Comparison of ENCODE assay signal across 1 cellular context in genomic region chr1:181133441-181133951, GRCh38.
A peak's percentile ranks its signal among the peaks of the same experiment; 100 is the strongest.
TF ChIP-seq lines count a peak whose summit lies in the region.

No MANE protein-coding gene starts in this region.

TF ChIP-seq in HepG2, 621 proteins besides CTCF, POLR2A, EP300 and RAD21 (continued from another document and continues in another):
- TF ChIP-seq, protein P1, sequence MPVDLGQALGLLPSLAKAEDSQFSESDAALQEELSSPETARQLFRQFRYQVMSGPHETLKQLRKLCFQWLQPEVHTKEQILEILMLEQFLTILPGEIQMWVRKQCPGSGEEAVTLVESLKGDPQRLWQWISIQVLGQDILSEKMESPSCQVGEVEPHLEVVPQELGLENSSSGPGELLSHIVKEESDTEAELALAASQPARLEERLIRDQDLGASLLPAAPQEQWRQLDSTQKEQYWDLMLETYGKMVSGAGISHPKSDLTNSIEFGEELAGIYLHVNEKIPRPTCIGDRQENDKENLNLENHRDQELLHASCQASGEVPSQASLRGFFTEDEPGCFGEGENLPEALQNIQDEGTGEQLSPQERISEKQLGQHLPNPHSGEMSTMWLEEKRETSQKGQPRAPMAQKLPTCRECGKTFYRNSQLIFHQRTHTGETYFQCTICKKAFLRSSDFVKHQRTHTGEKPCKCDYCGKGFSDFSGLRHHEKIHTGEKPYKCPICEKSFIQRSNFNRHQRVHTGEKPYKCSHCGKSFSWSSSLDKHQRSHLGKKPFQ (CRISPR knock-in tag; IDR thresholded peaks at IDR 0.05; ENCODE audit: insufficient replicate concordance) = no peak
- TF ChIP-seq, protein P2, sequence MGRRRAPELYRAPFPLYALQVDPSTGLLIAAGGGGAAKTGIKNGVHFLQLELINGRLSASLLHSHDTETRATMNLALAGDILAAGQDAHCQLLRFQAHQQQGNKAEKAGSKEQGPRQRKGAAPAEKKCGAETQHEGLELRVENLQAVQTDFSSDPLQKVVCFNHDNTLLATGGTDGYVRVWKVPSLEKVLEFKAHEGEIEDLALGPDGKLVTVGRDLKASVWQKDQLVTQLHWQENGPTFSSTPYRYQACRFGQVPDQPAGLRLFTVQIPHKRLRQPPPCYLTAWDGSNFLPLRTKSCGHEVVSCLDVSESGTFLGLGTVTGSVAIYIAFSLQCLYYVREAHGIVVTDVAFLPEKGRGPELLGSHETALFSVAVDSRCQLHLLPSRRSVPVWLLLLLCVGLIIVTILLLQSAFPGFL (CRISPR knock-in tag; IDR thresholded peaks at IDR 0.05) = no peak
- TF ChIP-seq ZNF136 (CRISPR knock-in tag; IDR thresholded peaks at IDR 0.05; ENCODE audit: low read depth) (no peak), ZBTB7A (CRISPR knock-in tag; IDR thresholded peaks at IDR 0.05) (0 out of 2 replicates have a peak, but pooled peaks have one; percentile 39), PITX1 (CRISPR knock-in tag; IDR thresholded peaks at IDR 0.05) (peak; percentile 62; the same call in 1 of the 2 replicates), BHLHE40 (IDR thresholded peaks at IDR 0.05; ENCODE audit: low read length) (peak; percentile 18; the same call in 1 of the 2 replicates), IRF9 (CRISPR knock-in tag; IDR thresholded peaks at IDR 0.05; ENCODE audit: borderline replicate concordance) (no peak), ZNF354B (CRISPR knock-in tag; IDR thresholded peaks at IDR 0.05) (no peak), HDAC2 (CRISPR knock-in tag; IDR thresholded peaks at IDR 0.05) (peak; percentile 79), ZBED4 (CRISPR knock-in tag; IDR thresholded peaks at IDR 0.05; ENCODE audit: borderline replicate concordance) (no peak), U2AF2 (IDR thresholded peaks at IDR 0.05; ENCODE audit: low read depth, low read length) (no peak), SNRNP70 (IDR thresholded peaks at IDR 0.05; ENCODE audit: low read depth, low read length) (no peak), ZSCAN31 (CRISPR knock-in tag; IDR thresholded peaks at IDR 0.05; ENCODE audit: low read depth) (no peak), MEF2D (CRISPR knock-in tag; IDR thresholded peaks at IDR 0.05) (0 out of 2 replicates have a peak, but pooled peaks have one; percentile 42), ZNF33B (CRISPR knock-in tag; IDR thresholded peaks at IDR 0.05) (no peak), FOSL2 (CRISPR knock-in tag; IDR thresholded peaks at IDR 0.05) (0 out of 2 replicates have a peak, but pooled peaks have one; percentile 32), KLF13 (CRISPR knock-in tag; IDR thresholded peaks at IDR 0.05) (no peak), HNF4A (CRISPR knock-in tag; IDR thresholded peaks at IDR 0.05) (peak; percentile 55), ZNF788 (CRISPR knock-in tag; IDR thresholded peaks at IDR 0.05; ENCODE audit: borderline replicate concordance) (peak; percentile 36; the same call in 1 of the 2 replicates), ESRRA (CRISPR knock-in tag; IDR thresholded peaks at IDR 0.05; ENCODE audit: low read depth) (peak; percentile 70), YEATS2 (CRISPR knock-in tag; IDR thresholded peaks at IDR 0.05; ENCODE audit: borderline replicate concordance) (0 out of 2 replicates have a peak, but pooled peaks have one; percentile 24), ZNF292 (CRISPR knock-in tag; IDR thresholded peaks at IDR 0.05; ENCODE audit: borderline replicate concordance, low read depth) (peak; percentile 75; the same call in 1 of the 2 replicates), SRSF4 (IDR thresholded peaks at IDR 0.05; ENCODE audit: low read depth, low read length, poor library complexity, severe bottlenecking) (no peak), ZEB1 (IDR thresholded peaks at IDR 0.05; ENCODE audit: insufficient replicate concordance, low read depth) (peak; percentile 72), MXI1 (IDR thresholded peaks at IDR 0.05; ENCODE audit: borderline replicate concordance, low read depth, low read length) (peak; percentile 58; the same call in 1 of the 3 replicates), ZFP36L1 (CRISPR knock-in tag; IDR thresholded peaks at IDR 0.05) (peak; percentile 70; the same call in 1 of the 2 replicates), BORCS8-MEF2B (CRISPR knock-in tag; IDR thresholded peaks at IDR 0.05) (no peak), ZNF12 (CRISPR knock-in tag; IDR thresholded peaks at IDR 0.05) (0 out of 2 replicates have a peak, but pooled peaks have one; percentile 16), ZNF281 (CRISPR knock-in tag; IDR thresholded peaks at IDR 0.05; ENCODE audit: borderline replicate concordance) (peak; percentile 9; the same call in 1 of the 2 replicates), ETS1 (CRISPR knock-in tag; IDR thresholded peaks at IDR 0.05) (no peak), ATF7 (IDR thresholded peaks at IDR 0.05) (no peak), ATF7 (CRISPR knock-in tag; IDR thresholded peaks at IDR 0.05) (no peak), ADNP (CRISPR knock-in tag; IDR thresholded peaks at IDR 0.05) (no peak), ZNF687 (CRISPR knock-in tag; IDR thresholded peaks at IDR 0.05) (peak; percentile 91), BRCA1 (CRISPR knock-in tag; IDR thresholded peaks at IDR 0.05) (no peak), RELA (CRISPR knock-in tag; IDR thresholded peaks at IDR 0.05) (no peak), ZNF780A (CRISPR knock-in tag; IDR thresholded peaks at IDR 0.05) (no peak)
- TF ChIP-seq, protein P3, sequence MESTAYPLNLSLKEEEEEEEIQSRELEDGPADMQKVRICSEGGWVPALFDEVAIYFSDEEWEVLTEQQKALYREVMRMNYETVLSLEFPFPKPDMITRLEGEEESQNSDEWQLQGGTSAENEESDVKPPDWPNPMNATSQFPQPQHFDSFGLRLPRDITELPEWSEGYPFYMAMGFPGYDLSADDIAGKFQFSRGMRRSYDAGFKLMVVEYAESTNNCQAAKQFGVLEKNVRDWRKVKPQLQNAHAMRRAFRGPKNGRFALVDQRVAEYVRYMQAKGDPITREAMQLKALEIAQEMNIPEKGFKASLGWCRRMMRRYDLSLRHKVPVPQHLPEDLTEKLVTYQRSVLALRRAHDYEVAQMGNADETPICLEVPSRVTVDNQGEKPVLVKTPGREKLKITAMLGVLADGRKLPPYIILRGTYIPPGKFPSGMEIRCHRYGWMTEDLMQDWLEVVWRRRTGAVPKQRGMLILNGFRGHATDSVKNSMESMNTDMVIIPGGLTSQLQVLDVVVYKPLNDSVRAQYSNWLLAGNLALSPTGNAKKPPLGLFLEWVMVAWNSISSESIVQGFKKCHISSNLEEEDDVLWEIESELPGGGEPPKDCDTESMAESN (CRISPR knock-in tag; conservative IDR thresholded peaks at IDR 0.05) = no peak; the same call in 1 of the 2 replicates
- TF ChIP-seq, protein P4, sequence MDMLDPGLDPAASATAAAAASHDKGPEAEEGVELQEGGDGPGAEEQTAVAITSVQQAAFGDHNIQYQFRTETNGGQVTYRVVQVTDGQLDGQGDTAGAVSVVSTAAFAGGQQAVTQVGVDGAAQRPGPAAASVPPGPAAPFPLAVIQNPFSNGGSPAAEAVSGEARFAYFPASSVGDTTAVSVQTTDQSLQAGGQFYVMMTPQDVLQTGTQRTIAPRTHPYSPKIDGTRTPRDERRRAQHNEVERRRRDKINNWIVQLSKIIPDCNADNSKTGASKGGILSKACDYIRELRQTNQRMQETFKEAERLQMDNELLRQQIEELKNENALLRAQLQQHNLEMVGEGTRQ (IDR thresholded peaks at IDR 0.05; ENCODE audit: low read depth, low read length) = no peak
- TF ChIP-seq, protein P4 (CRISPR knock-in tag; IDR thresholded peaks at IDR 0.05; ENCODE audit: borderline replicate concordance) = no peak
